1 cellular context compared by ENCODE assay signal in genomic region chr17:79986441-79987186, GRCh38.
TF ChIP-seq lines count a peak whose summit lies in the region.

No MANE protein-coding gene starts in this region.

TF ChIP-seq in HepG2, 621 proteins besides CTCF, POLR2A, EP300 and RAD21 (continued from another document and continues in another):
- peak; percentile 75; the same call in 1 of the 2 replicates for TF ChIP-seq TFDP1 (CRISPR knock-in tag; IDR thresholded peaks at IDR 0.05; ENCODE audit: borderline replicate concordance)
- TF ChIP-seq ZNF431 (CRISPR knock-in tag; IDR thresholded peaks at IDR 0.05; ENCODE audit: borderline replicate concordance, low read depth): no peak; the same call in 1 of the 2 replicates
- peak; percentile 97 for TF ChIP-seq FOXP4 (CRISPR knock-in tag; IDR thresholded peaks at IDR 0.05)
- no peak for TF ChIP-seq ZNF30 (CRISPR knock-in tag; IDR thresholded peaks at IDR 0.05)
- no peak for TF ChIP-seq ZNF644 (CRISPR knock-in tag; IDR thresholded peaks at IDR 0.05; ENCODE audit: low read depth)
- no peak for TF ChIP-seq GMEB2 (CRISPR knock-in tag; IDR thresholded peaks at IDR 0.05; ENCODE audit: low read depth)
- peak; percentile 73; the same call in 1 of the 2 replicates for TF ChIP-seq ZNF101 (CRISPR knock-in tag; IDR thresholded peaks at IDR 0.05; ENCODE audit: borderline replicate concordance, low read depth)
- no peak for TF ChIP-seq ZFP82 (CRISPR knock-in tag; IDR thresholded peaks at IDR 0.05; ENCODE audit: borderline replicate concordance)
- no peak for TF ChIP-seq ZSCAN12 (CRISPR knock-in tag; IDR thresholded peaks at IDR 0.05)
- 0 out of 2 replicates have a peak, but pooled peaks have one; percentile 71 for TF ChIP-seq SIN3A (IDR thresholded peaks at IDR 0.05; ENCODE audit: borderline replicate concordance, low read depth, low read length)
- peak; percentile 71; the same call in 1 of the 2 replicates for TF ChIP-seq KDM3A (CRISPR knock-in tag; IDR thresholded peaks at IDR 0.05; ENCODE audit: low read depth)
- TF ChIP-seq PATZ1 (CRISPR knock-in tag; IDR thresholded peaks at IDR 0.05): peak; percentile 93
- TF ChIP-seq IRF9 (CRISPR knock-in tag; IDR thresholded peaks at IDR 0.05; ENCODE audit: borderline replicate concordance): peak; percentile 83
- peak in 1 of 2 experiments; percentile 66; a peak in 1 of 4 replicates for TF ChIP-seq NR2F1 (CRISPR knock-in tag; IDR thresholded peaks at IDR 0.05)
- no peak for TF ChIP-seq HDAC6 (IDR thresholded peaks at IDR 0.05; ENCODE audit: low read depth, low read length)
- peak; percentile 89; the same call in 1 of the 2 replicates for TF ChIP-seq MIER3 (CRISPR knock-in tag; IDR thresholded peaks at IDR 0.05; ENCODE audit: borderline replicate concordance)
- 0 out of 2 replicates have a peak, but pooled peaks have one; percentile 68 for TF ChIP-seq ZNF605 (CRISPR knock-in tag; IDR thresholded peaks at IDR 0.05)
- TF ChIP-seq SP1 (IDR thresholded peaks at IDR 0.05): no peak
- peak; percentile 58; the same call in 1 of the 2 replicates for TF ChIP-seq SP1 (CRISPR knock-in tag; IDR thresholded peaks at IDR 0.05)
- TF ChIP-seq ZNF333 (CRISPR knock-in tag; IDR thresholded peaks at IDR 0.05; ENCODE audit: borderline replicate concordance): no peak
- no peak for TF ChIP-seq RBAK (CRISPR knock-in tag; IDR thresholded peaks at IDR 0.05)
- peak; percentile 82; the same call in 1 of the 2 replicates for TF ChIP-seq ZNF331 (CRISPR knock-in tag; IDR thresholded peaks at IDR 0.05)
- TF ChIP-seq NFKBIZ (CRISPR knock-in tag; IDR thresholded peaks at IDR 0.05): no peak; the same call in 1 of the 2 replicates
- peak; percentile 39; the same call in 1 of the 2 replicates for TF ChIP-seq DZIP1 (CRISPR knock-in tag; IDR thresholded peaks at IDR 0.05)
- TF ChIP-seq PHF20 (CRISPR knock-in tag; IDR thresholded peaks at IDR 0.05): no peak
- TF ChIP-seq ZMAT3 (CRISPR knock-in tag; conservative IDR thresholded peaks at IDR 0.05): no peak
- TF ChIP-seq ZBTB14 (CRISPR knock-in tag; IDR thresholded peaks at IDR 0.05): no peak
- TF ChIP-seq ZBTB42 (CRISPR knock-in tag; IDR thresholded peaks at IDR 0.05): peak; percentile 87; the same call in 1 of the 2 replicates
- TF ChIP-seq HDAC1 (CRISPR knock-in tag; IDR thresholded peaks at IDR 0.05): peak; percentile 73
- no peak for TF ChIP-seq NBN (conservative IDR thresholded peaks at IDR 0.05)
- TF ChIP-seq CREM (IDR thresholded peaks at IDR 0.05): peak; percentile 74; the same call in 1 of the 2 replicates
- no peak for TF ChIP-seq CREM (CRISPR knock-in tag; IDR thresholded peaks at IDR 0.05)
- TF ChIP-seq ZNF652 (CRISPR knock-in tag; IDR thresholded peaks at IDR 0.05; ENCODE audit: borderline replicate concordance, low read depth): no peak
- TF ChIP-seq THAP9 (CRISPR knock-in tag; IDR thresholded peaks at IDR 0.05; ENCODE audit: borderline replicate concordance): no peak
- no peak for TF ChIP-seq PAF1 (CRISPR knock-in tag; IDR thresholded peaks at IDR 0.05)
- TF ChIP-seq HMGXB3 (CRISPR knock-in tag; IDR thresholded peaks at IDR 0.05; ENCODE audit: borderline replicate concordance): peak; percentile 6; the same call in 1 of the 2 replicates
- no peak for TF ChIP-seq ZNF264 (CRISPR knock-in tag; IDR thresholded peaks at IDR 0.05)
- TF ChIP-seq ISL2 (CRISPR knock-in tag; IDR thresholded peaks at IDR 0.05): peak; percentile 47; the same call in 1 of the 2 replicates
- no peak for TF ChIP-seq SCMH1 (CRISPR knock-in tag; IDR thresholded peaks at IDR 0.05; ENCODE audit: borderline replicate concordance)
- peak; percentile 58; the same call in 1 of the 2 replicates for TF ChIP-seq ZNF768 (CRISPR knock-in tag; IDR thresholded peaks at IDR 0.05)
